Comparison of ENCODE assay signal across 10 cellular contexts in the genomic region with DNA sequence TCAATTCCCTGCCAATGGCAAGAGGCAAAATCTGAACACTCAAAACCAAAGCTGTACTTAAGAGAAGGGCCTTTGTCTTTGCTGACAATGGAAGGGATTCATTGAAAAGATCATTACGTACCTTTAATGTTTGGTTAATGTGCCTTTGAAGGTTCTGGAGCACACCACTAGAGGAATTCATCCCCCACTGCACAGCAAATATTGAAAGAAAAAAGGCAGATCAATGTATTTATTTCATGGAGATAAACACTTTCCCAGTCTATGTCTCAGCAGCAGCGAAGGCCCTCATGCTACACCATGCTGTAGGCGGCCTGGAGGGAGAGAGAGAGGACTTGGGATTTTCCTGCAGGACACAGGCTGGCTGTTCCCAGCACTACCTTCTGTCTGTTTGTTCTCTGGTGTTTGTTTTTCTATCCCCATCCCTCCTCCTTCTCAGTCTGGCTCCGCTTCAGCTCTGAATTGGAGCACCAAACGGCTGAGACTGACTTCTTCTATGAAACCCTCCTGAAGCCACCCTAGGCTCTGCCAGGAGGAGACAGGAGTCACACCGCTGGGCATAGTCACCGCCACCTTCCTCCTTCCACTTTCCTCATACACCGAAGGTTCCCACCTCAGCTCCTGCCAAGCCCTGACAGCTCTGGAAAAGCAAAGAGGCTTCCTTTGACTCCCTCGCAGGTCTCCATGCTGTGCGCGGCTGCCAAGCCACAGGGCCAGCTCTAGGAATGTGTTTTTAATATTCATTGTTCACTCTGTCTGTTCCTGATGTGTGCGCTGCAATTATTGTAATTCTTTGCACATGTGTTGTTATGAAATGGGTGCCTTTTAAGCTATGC.
DNase-seq lines count a peak whose midpoint lies in the region; ATAC-seq and TF ChIP-seq lines count a peak whose summit lies in the region.
"Had no signal": no experiment of that assay in that cellular context is flagged by ENCODE, and none has a peak within 500 bp of the region (broad histone marks: within the 10 kb centered on the region; RNA-seq: fewer than 3 reads in every experiment).

No MANE protein-coding gene starts in this region.

- H3K36me3 ChIP-seq in esophagus muscularis mucosa: no peaks in the 10 kb centered on the region

- no peaks in the 10 kb centered on the region for H3K36me3 Mint-ChIP-seq in progenitor cell of endocrine pancreas (ENCODE audit: insufficient read depth)
- no peaks in the 10 kb centered on the region for H3K36me3 Mint-ChIP-seq in activated T-helper 17 cell treated with anti-CD3 and anti-CD28 coated beads, Interleukin-2, amount 50 U/mL, for 72 hours (ENCODE audit: low read depth)

- peaks cover 3% of the 10 kb centered on the region for H3K27me3 Mint-ChIP-seq in progenitor cell of endocrine pancreas
- H3K27me3 Mint-ChIP-seq in activated T-helper 17 cell treated with anti-CD3 and anti-CD28 coated beads, Interleukin-2, amount 50 U/mL, for 72 hours: no peaks in the 10 kb centered on the region

- no peak for TF ChIP-seq EP300 in esophagus muscularis mucosa (IDR thresholded peaks at IDR 0.05)

- no peaks in the 10 kb centered on the region for H3K27me3 ChIP-seq in esophagus muscularis mucosa

- no peak for TF ChIP-seq POLR2A in esophagus muscularis mucosa (IDR thresholded peaks at IDR 0.05; ENCODE audit: low read depth)

- peak overlapping the region; percentile 7 for H3K4me3 Mint-ChIP-seq in progenitor cell of endocrine pancreas (ENCODE audit: low read depth)
- no peak overlapping the region for H3K4me3 Mint-ChIP-seq in activated T-helper 17 cell treated with anti-CD3 and anti-CD28 coated beads, Interleukin-2, amount 50 U/mL, for 72 hours

- 49% methylated on average over 12 of the region's 12 CpGs for WGBS in esophagus muscularis mucosa

- H3K27ac ChIP-seq in esophagus muscularis mucosa (replicated peaks in 1 of 4): peak overlapping the region; percentile 38 to 69 (median 52)

- intact Hi-C loops in esophagus muscularis mucosa (cut with DNase I): no loop called here
- intact Hi-C loops in left colon (cut with DNase I, micrococcal nuclease): no loop called here

- peak overlapping the region; percentile 50 for H3K27ac Mint-ChIP-seq in progenitor cell of endocrine pancreas
- no peak overlapping the region for H3K27ac Mint-ChIP-seq in activated T-helper 17 cell treated with anti-CD3 and anti-CD28 coated beads, Interleukin-2, amount 50 U/mL, for 72 hours

- in situ Hi-C loops in G401 (cut with HindIII; ENCODE audit: low sequenced_read_pairs): no loop called here

- ATAC-seq in left colon: no peak
- no peak for ATAC-seq in activated T-helper 17 cell treated with anti-CD3 and anti-CD28 coated beads, Interleukin-2, amount 50 U/mL, for 72 hours (replicated peaks)
- ATAC-seq: K562 had no signal

- TF ChIP-seq CTCF in esophagus muscularis mucosa (IDR thresholded peaks at IDR 0.05) (no peak), progenitor cell of endocrine pancreas (IDR thresholded peaks at IDR 0.05; ENCODE audit: unreplicated experiment) (no peak)

- H3K4me3 ChIP-seq in esophagus muscularis mucosa: peak overlapping the region in 3 of 4 donors; percentile 11 to 37 (median 16)
- H3K4me3 ChIP-seq: K562 had no signal

- H3K4me1 ChIP-seq in esophagus muscularis mucosa: peaks cover 0 to 45% (median 44%) of the 10 kb centered on the region in 4 donors

- DNase-seq in G401 (ENCODE audit: low spot score) (peak; percentile 95), NCI-H526 treated with DMSO at 0.1 percent for 48 hours (lab: John Stamatoyannopoulos, UW) (peak; percentile 82), esophagus muscularis mucosa (ENCODE audit: extremely low spot score) (no peak), progenitor cell of endocrine pancreas (ENCODE audit: low spot score, unreplicated experiment) (no peak), left colon (no peak)
- DNase-seq in stimulated activated CD4-positive, alpha-beta T cell treated with anti-CD3 and anti-CD28 coated beads, Interleukin-2, amount 100 ng/mL, for 48 hours: no peak
- no peak for DNase-seq in central memory CD4-positive, alpha-beta T cell
- DNase-seq: EL had no signal

- no peaks in the 10 kb centered on the region for H3K9me3 Mint-ChIP-seq in progenitor cell of endocrine pancreas (ENCODE audit: low read depth)
- H3K9me3 Mint-ChIP-seq in activated T-helper 17 cell treated with anti-CD3 and anti-CD28 coated beads, Interleukin-2, amount 50 U/mL, for 72 hours: peaks cover 20% of the 10 kb centered on the region

- H3K4me1 Mint-ChIP-seq in progenitor cell of endocrine pancreas (ENCODE audit: low read depth): peaks cover 36% of the 10 kb centered on the region
- H3K4me1 Mint-ChIP-seq in activated T-helper 17 cell treated with anti-CD3 and anti-CD28 coated beads, Interleukin-2, amount 50 U/mL, for 72 hours: no peaks in the 10 kb centered on the region

- no peaks in the 10 kb centered on the region for H3K9me3 ChIP-seq in esophagus muscularis mucosa

Comparison
In these comparisons a context has a peak if more than half of its experiments do, and no peak if none do; other contexts are left out.
1. DNase-seq: peak in G401 (single experiment) and NCI-H526 treated with DMSO at 0.1 percent for 48 hours (single experiment); none in esophagus muscularis mucosa (single experiment), progenitor cell of endocrine pancreas (single experiment), left colon (0 of 2), stimulated activated CD4-positive, alpha-beta T cell treated with anti-CD3 and anti-CD28 coated beads, Interleukin-2, amount 100 ng/mL, for 48 hours (0 of 2) and central memory CD4-positive, alpha-beta T cell (single experiment).